ENCODE assay signal across 7 cellular contexts in the genomic region with DNA sequence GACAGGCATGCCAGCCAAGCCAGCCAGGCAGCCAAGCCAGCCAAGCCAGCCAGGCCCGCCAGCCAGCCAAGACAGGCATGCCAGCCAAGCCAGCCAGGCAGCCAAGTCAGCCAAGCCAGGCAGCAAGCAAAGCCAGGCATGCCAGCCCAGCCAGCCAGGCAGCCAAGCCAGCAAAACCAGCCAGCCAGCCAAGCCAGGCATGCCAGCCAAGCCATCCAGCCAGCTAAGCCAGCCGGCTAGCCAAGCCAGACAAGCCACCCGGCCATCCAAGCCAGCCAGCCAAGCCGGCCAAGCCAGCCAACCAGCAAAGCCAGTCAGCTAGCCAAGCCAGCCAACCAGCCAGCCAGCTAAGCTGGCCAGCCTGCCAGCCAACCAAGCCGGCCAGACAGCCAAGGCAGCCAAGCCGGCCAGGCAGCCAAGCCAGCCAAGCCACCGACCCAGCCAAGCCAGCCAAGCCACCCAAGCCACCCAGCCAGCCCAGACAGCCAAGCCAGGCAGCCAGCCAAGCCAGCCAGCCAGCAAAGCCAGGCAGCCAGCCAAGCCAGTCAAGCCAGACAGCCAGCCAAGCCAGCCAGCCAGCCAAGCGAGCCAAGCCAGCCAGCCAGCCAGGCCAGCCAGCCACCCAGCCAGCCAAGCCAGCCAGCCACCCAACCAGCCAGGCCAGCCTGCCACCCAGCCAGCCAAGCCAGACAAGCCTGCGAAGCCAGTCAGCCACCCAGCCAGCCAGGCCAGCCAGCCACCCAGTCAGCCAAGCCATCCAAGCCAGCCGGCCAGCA.
DNase-seq lines count a peak whose midpoint lies in the region; ATAC-seq, FAIRE-seq and TF ChIP-seq lines count a peak whose summit lies in the region.
"Not testable (repeated sequence)": the region's sequence is repeated elsewhere in the genome, so short reads cannot be mapped to it uniquely, and the experiment has no call there.

No MANE protein-coding gene starts in this region.

- not testable (repeated sequence) for H3K4me1 Mint-ChIP-seq in endodermal cell; osteocyte (ENCODE audit: unreplicated experiment)

- not testable (repeated sequence) for H3K27ac Mint-ChIP-seq in activated naive CD4-positive, alpha-beta T cell treated with anti-CD3 and anti-CD28 coated beads, Interleukin-2, amount 50 U/mL, for 72 hours; endodermal cell; osteocyte (ENCODE audit: unreplicated experiment)

- TF ChIP-seq POLR2A in GM12891 (IDR thresholded peaks at IDR 0.05; ENCODE audit: low read depth, low read length); right lobe of liver (IDR thresholded peaks at IDR 0.05): not testable (repeated sequence)

- not testable (repeated sequence) for H3K9me3 Mint-ChIP-seq in activated naive CD4-positive, alpha-beta T cell treated with anti-CD3 and anti-CD28 coated beads, Interleukin-2, amount 50 U/mL, for 72 hours; endodermal cell; osteocyte (ENCODE audit: unreplicated experiment)

- not testable (repeated sequence) for H3K27me3 Mint-ChIP-seq in endodermal cell (ENCODE audit: insufficient read depth); osteocyte (ENCODE audit: unreplicated experiment)

- peak; percentile 56 for FAIRE-seq in GM12891 (lab: Jason Lieb, UNC)

- ATAC-seq in activated naive CD4-positive, alpha-beta T cell treated with anti-CD3 and anti-CD28 coated beads, Interleukin-2, amount 50 U/mL, for 72 hours; right lobe of liver; upper lobe of right lung: not testable (repeated sequence)

- H3K27ac ChIP-seq in endodermal cell (ENCODE audit: low read depth, low read length); right lobe of liver; upper lobe of right lung: not testable (repeated sequence)

- not testable (repeated sequence) for H3K36me3 Mint-ChIP-seq in activated naive CD4-positive, alpha-beta T cell treated with anti-CD3 and anti-CD28 coated beads, Interleukin-2, amount 50 U/mL, for 72 hours; endodermal cell (ENCODE audit: low read depth); osteocyte (ENCODE audit: unreplicated experiment)

- intact Hi-C loops in cardiac septum (cut with DNase I); right lobe of liver (cut with DNase I); upper lobe of right lung (cut with DNase I): not testable (repeated sequence)

- not testable (repeated sequence) for H3K4me3 Mint-ChIP-seq in endodermal cell; osteocyte (ENCODE audit: unreplicated experiment)

- not testable (repeated sequence) for DNase-seq in GM12891 (ENCODE audit: insufficient read length, low spot score)
- peak; percentile 2 to 59 for DNase-seq in activated naive CD4-positive, alpha-beta T cell treated with anti-CD3 and anti-CD28 coated beads, Interleukin-2, amount 50 U/mL, for 72 hours (ENCODE audit: low spot score in 2 of 2)
- DNase-seq in endodermal cell (peak; percentile 5), cardiac septum (ENCODE audit: low spot score) (peak; percentile 82), right lobe of liver (peak; percentile 29 to 63 (median 40)), osteocyte (ENCODE audit: extremely low spot score, unreplicated experiment) (peak; percentile 83), upper lobe of right lung (peak; percentile 62)

- H3K36me3 ChIP-seq in endodermal cell (ENCODE audit: control insufficient read depth, insufficient read depth, low read length); right lobe of liver; upper lobe of right lung: not testable (repeated sequence)

- H3K9ac ChIP-seq in endodermal cell (ENCODE audit: extremely low read depth, low read length, poor library complexity, severe bottlenecking): not testable (repeated sequence)

- not testable (repeated sequence) for H3K9me3 ChIP-seq in endodermal cell (ENCODE audit: control insufficient read depth, low read length); right lobe of liver; upper lobe of right lung

- not testable (repeated sequence) for H3K4me3 ChIP-seq in endodermal cell (ENCODE audit: low read length); right lobe of liver; upper lobe of right lung

- not testable (repeated sequence) for H3K27me3 ChIP-seq in endodermal cell (ENCODE audit: control insufficient read depth, insufficient read depth, low read length, poor library complexity, severe bottlenecking); right lobe of liver; upper lobe of right lung

- not testable (repeated sequence) for H3K4me1 ChIP-seq in endodermal cell (ENCODE audit: control insufficient read depth, insufficient read depth, low read length); right lobe of liver; upper lobe of right lung

- not testable (repeated sequence) for TF ChIP-seq CTCF in endodermal cell (conservative IDR thresholded peaks at IDR 0.05); right lobe of liver (IDR thresholded peaks at IDR 0.05); osteocyte (IDR thresholded peaks at IDR 0.05); upper lobe of right lung (IDR thresholded peaks at IDR 0.05)

- WGBS in endodermal cell (ENCODE audit: insufficient coverage in 1 of 2, insufficient read length in 1 of 2), 2 experiments: 87% methylated on average over 1 of the region's 10 CpGs; no CpG with 5 or more reads in 1 of the 2 experiments
- no CpG with 5 or more reads among the region's 10 CpGs for WGBS in right lobe of liver (ENCODE audit: insufficient coverage, low coverage, low lambda C conversion rate, missing lambda C conversion rate)
